ENCODE assay signal across 9 cellular contexts in genomic region chr5:139646912-139647391, GRCh38. TPM values are rescaled to one million over a fixed set of nuclear protein-coding genes. Genes with fewer than 3 reads are reported as not detected.
DNase-seq lines count a peak whose midpoint lies in the region; ATAC-seq, FAIRE-seq and TF ChIP-seq lines count a peak whose summit lies in the region.
"Had no signal": no experiment of that assay in that cellular context is flagged by ENCODE, and none has a peak within 500 bp of the region (broad histone marks: within the 10 kb centered on the region; RNA-seq: fewer than 3 reads in every experiment).

No MANE protein-coding gene starts in this region.

- no peaks in the 10 kb centered on the region for H3K36me3 ChIP-seq in HepG2 (replicated peaks in 1 of 2; ENCODE audit: control insufficient read depth in 1 of 2, insufficient read depth in 2 of 2, low read length in 2 of 2)
- no peaks in the 10 kb centered on the region for H3K36me3 ChIP-seq in thoracic aorta
- H3K36me3 ChIP-seq in A673 (ENCODE audit: insufficient read depth, low read length, poor library complexity, severe bottlenecking), result no peaks in the 10 kb centered on the region

- H2AFZ ChIP-seq in HepG2 (ENCODE audit: low read length), result no peak overlapping the region

- in situ Hi-C loops in HepG2 (cut with HindIII; ENCODE audit: extremely low pct_ligation_motif_present, low pct_unique_long_range_greater_than_20kb), result loop anchor here (5.0 to 25.0 kb wide), 2 partner anchors 115 to 315 kb away; no protein-coding TSS in a partner anchor

- intact Hi-C loops in HepG2 (cut with micrococcal nuclease; ENCODE audit: unreplicated experiment), result loop anchor here (1.0 kb wide), 1 partner anchor 10 kb away; no protein-coding TSS in a partner anchor
- intact Hi-C loops in A673 (cut with micrococcal nuclease; ENCODE audit: unreplicated experiment), result no loop called here

- peaks cover 14% of the 10 kb centered on the region for H3K4me1 Mint-ChIP-seq in T-helper 2 cell treated with Interferon-gamma antibody and Interleukin-4, amounts not matched to agents 5 μg/mL and 100 μg/mL, for 36 hours (ENCODE audit: low read depth)
- peaks cover 20% of the 10 kb centered on the region for H3K4me1 Mint-ChIP-seq in activated naive CD8-positive, alpha-beta T cell treated with anti-CD3 and anti-CD28 coated beads, Interleukin-2, amount 10 ng/mL, durations not matched to agents 7 days and 5 days

- H3K27me3 Mint-ChIP-seq in T-helper 2 cell treated with Interferon-gamma antibody and Interleukin-4, amounts not matched to agents 5 μg/mL and 100 μg/mL, for 36 hours (ENCODE audit: low read depth), result peaks cover 56% of the 10 kb centered on the region
- peaks cover 54% of the 10 kb centered on the region for H3K27me3 Mint-ChIP-seq in activated naive CD8-positive, alpha-beta T cell treated with anti-CD3 and anti-CD28 coated beads, Interleukin-2, amount 10 ng/mL, durations not matched to agents 7 days and 5 days

- ATAC-seq in activated naive CD8-positive, alpha-beta T cell treated with anti-CD3 and anti-CD28 coated beads, Interleukin-2, amount 10 ng/mL, durations not matched to agents 7 days and 5 days (ENCODE audit: low read depth), result no peak
- peak; percentile 2; the same call in 2 of the 3 replicates for ATAC-seq in HepG2
- no peak for ATAC-seq in thoracic aorta (ENCODE audit: insufficient number of reproducible peaks, low FRiP score, low read depth)
- no peak for ATAC-seq in HG03342 (IDR thresholded peaks at IDR 0.05; ENCODE audit: unreplicated experiment)

- no peak for FAIRE-seq in HepG2 (lab: Jason Lieb, UNC)

- H3K4me2 ChIP-seq in HepG2 (ENCODE audit: low read depth, low read length), result peak overlapping the region; percentile 87

- TF ChIP-seq POLR2A in HepG2 (IDR thresholded peaks at IDR 0.05; ENCODE audit: insufficient read depth in 1 of 2, low read depth in 2 of 2, low read length in 2 of 2), result no peak

- no peak for TF ChIP-seq RAD21 in HepG2 (CRISPR knock-in tag; IDR thresholded peaks at IDR 0.05)

- no peak for DNase-seq in T-helper 2 cell treated with Interferon-gamma antibody and Interleukin-4, amounts not matched to agents 5 μg/mL and 100 μg/mL, for 36 hours (ENCODE audit: low spot score)
- DNase-seq in T-helper 2 cell (no peak), HepG2 (ENCODE audit: low spot score) (no peak), thoracic aorta (ENCODE audit: low spot score) (no peak), A673 (ENCODE audit: low spot score) (no peak), DMS114 treated with DMSO at 0.1 percent for 48 hours (lab: John Stamatoyannopoulos, UW; ENCODE audit: unreplicated experiment) (no peak)
- DNase-seq in activated naive CD8-positive, alpha-beta T cell treated with anti-CD3 and anti-CD28 coated beads, Interleukin-2, amount 10 ng/mL, durations not matched to agents 7 days and 5 days, result peak; percentile 27
- DNase-seq: activated CD8-positive, alpha-beta memory T cell treated with anti-CD3 and anti-CD28 coated beads, Interleukin-2, amount 50 U/mL, for 48 hours had no signal

- H3K9me3 Mint-ChIP-seq in T-helper 2 cell treated with Interferon-gamma antibody and Interleukin-4, amounts not matched to agents 5 μg/mL and 100 μg/mL, for 36 hours, result no peaks in the 10 kb centered on the region
- H3K9me3 Mint-ChIP-seq in activated naive CD8-positive, alpha-beta T cell treated with anti-CD3 and anti-CD28 coated beads, Interleukin-2, amount 10 ng/mL, durations not matched to agents 7 days and 5 days, result no peaks in the 10 kb centered on the region

- H3K4me3 Mint-ChIP-seq in T-helper 2 cell treated with Interferon-gamma antibody and Interleukin-4, amounts not matched to agents 5 μg/mL and 100 μg/mL, for 36 hours, result peak overlapping the region; percentile 63
- H3K4me3 Mint-ChIP-seq in activated naive CD8-positive, alpha-beta T cell treated with anti-CD3 and anti-CD28 coated beads, Interleukin-2, amount 10 ng/mL, durations not matched to agents 7 days and 5 days, result no peak overlapping the region

- H3K4me3 ChIP-seq in HepG2 (replicated peaks in 1 of 3; ENCODE audit: insufficient read depth in 1 of 3, low read depth in 2 of 3, low read length in 3 of 3) (peak overlapping the region; percentile 74 to 95 (median 91)), thoracic aorta (peak overlapping the region; percentile 21), A673 (ENCODE audit: low read depth, low read length, poor library complexity, severe bottlenecking) (no peak overlapping the region)

- no TSS peak for BruUV-seq in HepG2 (replicated peaks; lab: Mats Ljungman, UMichigan)
- BruUV-seq in A673 (replicated peaks; lab: Mats Ljungman, UMichigan), result no TSS peak

- H3K27ac Mint-ChIP-seq in T-helper 2 cell treated with Interferon-gamma antibody and Interleukin-4, amounts not matched to agents 5 μg/mL and 100 μg/mL, for 36 hours, result no peak overlapping the region
- no peak overlapping the region for H3K27ac Mint-ChIP-seq in activated naive CD8-positive, alpha-beta T cell treated with anti-CD3 and anti-CD28 coated beads, Interleukin-2, amount 10 ng/mL, durations not matched to agents 7 days and 5 days

- H3K79me2 ChIP-seq in HepG2 (ENCODE audit: insufficient read depth, low read length), result peaks cover 29% of the 10 kb centered on the region

- no peaks in the 10 kb centered on the region; a peak in 1 of 5 replicates for H3K27me3 ChIP-seq in HepG2 (ENCODE audit: control insufficient read depth in 1 of 2, insufficient read depth in 2 of 2, low read length in 2 of 2)
- H3K27me3 ChIP-seq in thoracic aorta (replicated peaks; ENCODE audit: insufficient read depth), result no peaks in the 10 kb centered on the region
- no peaks in the 10 kb centered on the region for H3K27me3 ChIP-seq in A673 (replicated peaks; ENCODE audit: insufficient read depth, low read depth, low read length, poor library complexity)

- H3K9ac ChIP-seq in HepG2 (ENCODE audit: insufficient read depth, low read depth, low read length), result peak overlapping the region; percentile 79

- TF ChIP-seq EP300 in HepG2 (IDR thresholded peaks at IDR 0.05; ENCODE audit: low read depth in 2 of 2, low read length in 2 of 2) (no peak), HepG2 (CRISPR knock-in tag; IDR thresholded peaks at IDR 0.05; ENCODE audit: borderline replicate concordance) (no peak)

- CTCF ChIA-PET in HepG2 (lab: Yijun Ruan, JAX; ENCODE audit: low intra/inter-chr PET ratio, low total read pairs) (no interaction called here), A673 (lab: Charles Lee) (interaction anchor here (1.6 kb wide), 1 partner anchor 11 kb away, joined by 19 read pairs; no protein-coding TSS in a partner anchor)

- TF ChIP-seq CTCF in HepG2 (CRISPR knock-in tag; IDR thresholded peaks at IDR 0.05), result no peak
- TF ChIP-seq CTCF in thoracic aorta (IDR thresholded peaks at IDR 0.05), result no peak
- TF ChIP-seq CTCF in A673 (conservative IDR thresholded peaks at IDR 0.05; ENCODE audit: low read depth, low read length), result no peak

- H3K36me3 Mint-ChIP-seq in T-helper 2 cell treated with Interferon-gamma antibody and Interleukin-4, amounts not matched to agents 5 μg/mL and 100 μg/mL, for 36 hours (ENCODE audit: low read depth), result no peaks in the 10 kb centered on the region
- H3K36me3 Mint-ChIP-seq in activated naive CD8-positive, alpha-beta T cell treated with anti-CD3 and anti-CD28 coated beads, Interleukin-2, amount 10 ng/mL, durations not matched to agents 7 days and 5 days, result no peaks in the 10 kb centered on the region

- POLR2A ChIA-PET in activated naive CD8-positive, alpha-beta T cell treated with anti-CD3 and anti-CD28 coated beads, Interleukin-2, amount 10 ng/mL, durations not matched to agents 7 days and 5 days (lab: Charles Lee), result interaction anchor here (1.2 to 1.8 kb wide), 2 partner anchors 20 to 23 kb away, joined by 3 to 6 read pairs; no protein-coding TSS in a partner anchor
- POLR2A ChIA-PET in HepG2 (lab: Yijun Ruan, JAX) (interaction anchor here (2.4 to 3.6 kb wide), 3 partner anchors 10 to 54 kb away, joined by 9 to 95 read pairs (median 21); no protein-coding TSS in a partner anchor), A673 (lab: Charles Lee; ENCODE audit: low non-redundant PET) (no interaction called here)

- no peaks in the 10 kb centered on the region for H3K9me3 ChIP-seq in HepG2 (ENCODE audit: low read length)
- H3K9me3 ChIP-seq in thoracic aorta, result no peaks in the 10 kb centered on the region
- no peaks in the 10 kb centered on the region for H3K9me3 ChIP-seq in A673 (ENCODE audit: low read depth, low read length, poor library complexity, severe bottlenecking)

- H3K27ac ChIP-seq in HepG2 (ENCODE audit: extremely low read length, insufficient read depth, low read length), result no peak overlapping the region
- no peak overlapping the region for H3K27ac ChIP-seq in thoracic aorta
- no peak overlapping the region for H3K27ac ChIP-seq in A673 (ENCODE audit: low read depth, low read length, poor library complexity, severe bottlenecking)

- peaks cover 12% of the 10 kb centered on the region for H4K20me1 ChIP-seq in HepG2 (ENCODE audit: insufficient read depth, low read length)

- peaks cover 67% of the 10 kb centered on the region for H3K4me1 ChIP-seq in HepG2 (ENCODE audit: insufficient read depth, low read length)
- peaks cover 15 to 31% of the 10 kb centered on the region in 2 donors for H3K4me1 ChIP-seq in thoracic aorta (ENCODE audit: control insufficient read depth in 1 of 2, low read depth in 2 of 2)
- H3K4me1 ChIP-seq in A673 (ENCODE audit: insufficient read depth, low read length, poor library complexity, severe bottlenecking), result peaks cover 23% of the 10 kb centered on the region

- no CpG with 5 or more reads among the region's 23 CpGs for WGBS in HepG2 (ENCODE audit: low lambda C conversion rate)

RNA-seq across cellular contexts. Expression of gene CXXC5, which starts 1.2 kb away (rescaled TPM):
- 1 to 10 TPM; 3.5 to 4.6 TPM for total RNA-seq in activated naive CD8-positive, alpha-beta T cell treated with anti-CD3 and anti-CD28 coated beads, Interleukin-2, amount 10 ng/mL, durations not matched to agents 7 days and 5 days
- total RNA-seq in HepG2 (2016; rRNA removed; fragmentation: Illumina TruSeq; extraction: Trizol) (30.7 and 33.0 TPM in 2 replicates), thoracic aorta (10 to 100 TPM; 58.5 to 62.5 TPM), A673 (2021) (56.4 and 57.2 TPM in 2 replicates)
- 7.4 and 8.6 TPM in 2 replicates for total RNA-seq in HepG2 (2016; cell fraction: cytosol; rRNA removed; fragmentation: Illumina TruSeq; extraction: Trizol; ENCODE audit: low read depth)
- 30.5 and 33.5 TPM in 2 replicates for total RNA-seq in HepG2 (2016; cell fraction: insoluble cytoplasmic fraction; rRNA removed; fragmentation: Illumina TruSeq; extraction: Trizol)
- 32.7 and 37.9 TPM in 2 replicates for total RNA-seq in HepG2 (2016; cell fraction: membrane; rRNA removed; fragmentation: Illumina TruSeq; extraction: Trizol)
- 17.6 and 21.1 TPM in 2 replicates for total RNA-seq in HepG2 (2016; cell fraction: nucleus; rRNA removed; fragmentation: Illumina TruSeq; extraction: Trizol)
- 27.9 and 32.3 TPM in 2 replicates for polyA plus RNA-seq in HepG2 (2011; rRNA removed)
- polyA plus RNA-seq in HepG2 (2011; cell fraction: cytosol; rRNA removed), result 20.7 and 35.7 TPM in 2 replicates
- polyA plus RNA-seq in HepG2 (2011; cell fraction: nucleus; rRNA removed), result 20.0 and 30.1 TPM in 2 replicates
- polyA plus RNA-seq in HepG2 (2012), result 21.9 and 26.2 TPM in 2 replicates
- 7.7 and 8.6 TPM in 2 replicates for polyA plus RNA-seq in HepG2 (2016; cell fraction: cytosol; fragmentation: Illumina TruSeq; extraction: Trizol; ENCODE audit: low read depth)
- 46.9 and 51.9 TPM in 2 replicates for polyA plus RNA-seq in HepG2 (2016; cell fraction: insoluble cytoplasmic fraction; fragmentation: Illumina TruSeq; extraction: Trizol; ENCODE audit: low read depth)
- 30.1 and 31.3 TPM in 2 replicates for polyA plus RNA-seq in HepG2 (2016; cell fraction: membrane; fragmentation: Illumina TruSeq; extraction: Trizol; ENCODE audit: low read depth)
- 39.0 and 44.0 TPM in 2 replicates for polyA plus RNA-seq in HepG2 (2016; cell fraction: nucleus; fragmentation: Illumina TruSeq; extraction: Trizol; ENCODE audit: insufficient read depth, low read depth)
- polyA minus RNA-seq in HepG2 (2011; rRNA and poly(A)+ RNA removed; ENCODE audit: low replicate concordance), result 13.2 and 63.5 TPM in 2 replicates
- polyA minus RNA-seq in HepG2 (2011; cell fraction: cytosol; rRNA and poly(A)+ RNA removed), result 26.9 and 37.6 TPM in 2 replicates
- polyA minus RNA-seq in HepG2 (2011; cell fraction: nucleus; rRNA and poly(A)+ RNA removed), result 18.7 and 20.6 TPM in 2 replicates
